Comparison of ENCODE assay signal across 8 cellular contexts in the genomic region with DNA sequence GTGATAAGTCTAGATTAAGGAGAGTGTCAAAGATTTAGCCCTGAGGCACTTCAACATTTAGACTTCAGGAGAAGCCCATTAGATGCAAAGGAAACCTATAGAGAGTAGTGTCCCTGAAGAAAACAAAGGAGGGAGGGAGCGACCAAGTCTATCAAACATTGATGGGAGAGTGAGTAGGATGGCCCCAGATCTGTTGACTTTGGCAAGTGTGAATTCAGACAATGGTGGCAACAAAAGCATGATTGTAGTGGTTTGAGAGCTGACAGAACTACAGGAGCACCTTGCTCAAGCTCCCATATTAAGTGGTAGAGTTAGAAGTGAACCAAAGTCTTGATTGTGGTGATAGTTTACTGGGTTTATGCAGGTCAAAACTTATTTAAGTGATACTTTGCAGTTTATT. TPM values are rescaled to one million over a fixed set of nuclear protein-coding genes. Genes with fewer than 3 reads are reported as not detected.
A peak's percentile ranks its signal among the peaks of the same experiment; 100 is the strongest.
DNase-seq lines count a peak whose midpoint lies in the region; ATAC-seq, FAIRE-seq and TF ChIP-seq lines count a peak whose summit lies in the region.

No MANE protein-coding gene starts in this region.

- POLR2A ChIA-PET in Panc1 (lab: Charles Lee), result no interaction called here

- no peak for TF ChIP-seq EP300 in esophagus muscularis mucosa (IDR thresholded peaks at IDR 0.05)

- CTCF ChIA-PET in Panc1 (lab: Charles Lee), result no interaction called here

- H3K9me3 ChIP-seq in Panc1 (ENCODE audit: control insufficient read depth, insufficient read depth, low read depth, low read length) (no peaks in the 10 kb centered on the region), esophagus muscularis mucosa (no peaks in the 10 kb centered on the region)

- no peak for TF ChIP-seq POLR2A in esophagus muscularis mucosa (IDR thresholded peaks at IDR 0.05; ENCODE audit: low read depth)

- in situ Hi-C loops in Panc1 (cut with HindIII; ENCODE audit: low pct_unique_long_range_greater_than_20kb, low sequenced_read_pairs), result no loop called here

- FAIRE-seq in urothelium cell line (lab: Jason Lieb, UNC), result no peak

- no peaks in the 10 kb centered on the region for H3K27me3 ChIP-seq in GM06990 (replicated peaks; ENCODE audit: control insufficient read depth, insufficient read depth, low read length)
- H3K27me3 ChIP-seq in Panc1 (ENCODE audit: control insufficient read depth, insufficient read depth, low read length), result no peaks in the 10 kb centered on the region
- H3K27me3 ChIP-seq in esophagus muscularis mucosa, result no peaks in the 10 kb centered on the region
- H3K27me3 ChIP-seq in rectal smooth muscle tissue (ENCODE audit: control insufficient read depth, insufficient read depth, low read length), result no peaks in the 10 kb centered on the region

- ATAC-seq in Panc1, result no peak
- ATAC-seq in GM21390 (IDR thresholded peaks at IDR 0.05; ENCODE audit: unreplicated experiment), result no peak
- no peak for ATAC-seq in HG03439 (IDR thresholded peaks at IDR 0.05; ENCODE audit: unreplicated experiment)

- intact Hi-C loops in Panc1 (cut with micrococcal nuclease; ENCODE audit: unreplicated experiment) (no loop called here), esophagus muscularis mucosa (cut with DNase I) (loop anchor here (2.0 kb wide), 1 partner anchor 13 kb away; the partner anchor contains the start of genes GNL1 and PRR3)

- H3K4me1 ChIP-seq in Panc1 (ENCODE audit: control insufficient read depth, insufficient read depth, low read length), result peaks cover 24% of the 10 kb centered on the region
- H3K4me1 ChIP-seq in esophagus muscularis mucosa, result peaks cover 25 to 47% (median 40%) of the 10 kb centered on the region in 4 donors
- peaks cover 13% of the 10 kb centered on the region for H3K4me1 ChIP-seq in rectal smooth muscle tissue (ENCODE audit: control insufficient read depth, insufficient read depth, low read length)

- H3K27ac ChIP-seq in Panc1 (ENCODE audit: low read length) (no peak overlapping the region; the same call in 1 of the 2 replicates), esophagus muscularis mucosa (replicated peaks in 1 of 4) (peak overlapping the region; percentile 88 to 92 (median 92)), rectal smooth muscle tissue (ENCODE audit: low read depth, low read length) (peak overlapping the region; percentile 94)

- DNase-seq in GM06990 (ENCODE audit: extremely low read depth, insufficient read length) (no peak), Panc1 (ENCODE audit: low read depth, low spot score) (no peak), esophagus muscularis mucosa (ENCODE audit: extremely low spot score) (no peak), NCI-H1417 treated with DMSO at 0.1 percent for 48 hours (lab: John Stamatoyannopoulos, UW) (no peak), urothelium cell line (ENCODE audit: low spot score) (no peak)

- H3K4me3 ChIP-seq in GM06990 (replicated peaks; ENCODE audit: low read depth, low read length), result peak overlapping the region; percentile 92
- H3K4me3 ChIP-seq in Panc1 (ENCODE audit: low read depth in 2 of 2, low read length in 2 of 2), result peak overlapping the region; percentile 88 to 97
- H3K4me3 ChIP-seq in esophagus muscularis mucosa, result peak overlapping the region; percentile 76 to 85 (median 77)
- H3K4me3 ChIP-seq in rectal smooth muscle tissue (ENCODE audit: low read length), result peak overlapping the region; percentile 95

- peak overlapping the region; percentile 74 for H3K9ac ChIP-seq in rectal smooth muscle tissue (ENCODE audit: low read length)

- BruUV-seq in Panc1 (replicated peaks; lab: Mats Ljungman, UMichigan), result no TSS peak

- TF ChIP-seq CTCF in GM06990 (IDR thresholded peaks at IDR 0.05; ENCODE audit: insufficient read depth, low read length, poor library complexity, severe bottlenecking) (no peak), Panc1 (IDR thresholded peaks at IDR 0.05) (no peak), esophagus muscularis mucosa (IDR thresholded peaks at IDR 0.05) (no peak)

- 89% methylated on average over 1 of the region's 1 CpG for whole genome bisulfite sequencing in esophagus muscularis mucosa

- H3K36me3 ChIP-seq in GM06990 (ENCODE audit: control insufficient read depth, insufficient read depth, low read length) (peaks cover 2% of the 10 kb centered on the region), Panc1 (ENCODE audit: control insufficient read depth, insufficient read depth, low read length) (peaks cover 3% of the 10 kb centered on the region), esophagus muscularis mucosa (peaks cover 0 to 4% (median 0%) of the 10 kb centered on the region in 4 donors), rectal smooth muscle tissue (ENCODE audit: control insufficient read depth, insufficient read depth, low read length) (no peaks in the 10 kb centered on the region)

RNA-seq across cellular contexts. Expression of gene ABCF1, which starts 1.0 kb away (rescaled TPM):
- total RNA-seq in Panc1 (2021; ENCODE audit: unreplicated experiment) (94.9 TPM), esophagus muscularis mucosa (10 to 100 TPM; 39.0 to 60.8 (median 51.4) TPM)
- polyA plus RNA-seq in Panc1 (2012; ENCODE audit: insufficient read length), result 93.5 TPM

RNA-seq across cellular contexts. Expression of gene PRR3, which starts 13.2 kb away (rescaled TPM):
- 16.5 TPM for total RNA-seq in Panc1 (2021; ENCODE audit: unreplicated experiment)
- polyA plus RNA-seq in Panc1 (2012; ENCODE audit: insufficient read length), result 14.0 TPM
- 10 to 100 TPM in 1 of 4 donors, 1 to 10 TPM in 3; 3.8 to 10.6 (median 4.5) TPM for total RNA-seq in esophagus muscularis mucosa

RNA-seq across cellular contexts. Expression of gene GNL1, which starts 14.0 kb away (rescaled TPM):
- 90.6 TPM for total RNA-seq in Panc1 (2021; ENCODE audit: unreplicated experiment)
- 107 TPM for polyA plus RNA-seq in Panc1 (2012; ENCODE audit: insufficient read length)
- total RNA-seq in esophagus muscularis mucosa, result 10 to 100 TPM; 30.3 to 53.5 (median 36.1) TPM

RNA-seq across cellular contexts. Expression of gene PPP1R10, which starts 46.8 kb away (rescaled TPM):
- total RNA-seq in Panc1 (2021; ENCODE audit: unreplicated experiment) (82.9 TPM), esophagus muscularis mucosa (10 to 100 TPM; 24.5 to 53.6 (median 37.9) TPM)
- polyA plus RNA-seq in Panc1 (2012; ENCODE audit: insufficient read length), result 31.9 TPM

RNA-seq across cellular contexts. Expression of gene MRPS18B, which starts 47.4 kb away (rescaled TPM):
- 69.1 TPM for total RNA-seq in Panc1 (2021; ENCODE audit: unreplicated experiment)
- 60.3 TPM for polyA plus RNA-seq in Panc1 (2012; ENCODE audit: insufficient read length)
- 10 to 100 TPM; 36.0 to 41.8 (median 40.0) TPM for total RNA-seq in esophagus muscularis mucosa
